10 cellular contexts compared by ENCODE assay signal in genomic region chr12:113239811-113240331, GRCh38. TPM values are rescaled to one million over a fixed set of nuclear protein-coding genes. Genes with fewer than 3 reads are reported as not detected.
DNase-seq lines count a peak whose midpoint lies in the region; ATAC-seq and TF ChIP-seq lines count a peak whose summit lies in the region.
"Had no signal": no experiment of that assay in that cellular context is flagged by ENCODE, and none has a peak within 500 bp of the region (broad histone marks: within the 10 kb centered on the region; RNA-seq: fewer than 3 reads in every experiment).

No MANE protein-coding gene starts in this region.

- H3K4me1 ChIP-seq in muscle layer of colon (ENCODE audit: insufficient read depth, low read length) = peaks cover 34% of the 10 kb centered on the region
- H3K4me1 ChIP-seq in tibial nerve = peaks cover 0 to 93% (median 55%) of the 10 kb centered on the region in 4 donors

- DNase-seq in DMS 273 (lab: John Stamatoyannopoulos, UW; ENCODE audit: unreplicated experiment) (peak; percentile 13), DMS 273 treated with DMSO at 0.1 percent for 48 hours (lab: John Stamatoyannopoulos, UW) (no peak), tibial nerve (ENCODE audit: low spot score in 2 of 2) (no peak), GM10266 (ENCODE audit: extremely low spot score) (no peak), NCI-H187 (lab: John Stamatoyannopoulos, UW) (no peak)
- DNase-seq: NCI-H1930, T-helper 1 cell had no signal

- H3K4me3 ChIP-seq in muscle layer of colon (ENCODE audit: low read depth in 1 of 2, low read length in 2 of 2) (no peak overlapping the region), tibial nerve (no peak overlapping the region)

- no peak for TF ChIP-seq EP300 in tibial nerve (IDR thresholded peaks at IDR 0.05)

- H3K36me3 ChIP-seq in muscle layer of colon (ENCODE audit: insufficient read depth, low read length) = peaks cover 12% of the 10 kb centered on the region
- peaks cover 0 to 20% (median 0%) of the 10 kb centered on the region in 3 donors for H3K36me3 ChIP-seq in tibial nerve

- no peak for TF ChIP-seq POLR2A in tibial nerve (IDR thresholded peaks at IDR 0.05)

- H3K9me3 ChIP-seq in muscle layer of colon (ENCODE audit: low read length) = no peaks in the 10 kb centered on the region
- H3K9me3 ChIP-seq in tibial nerve = no peaks in the 10 kb centered on the region

- H3K9ac ChIP-seq in muscle layer of colon (ENCODE audit: low read length) = no peak overlapping the region

- H3K27me3 ChIP-seq in muscle layer of colon (ENCODE audit: control insufficient read depth in 1 of 2, insufficient read depth in 2 of 2, low read length in 2 of 2) (no peaks in the 10 kb centered on the region), tibial nerve (no peaks in the 10 kb centered on the region)

- TF ChIP-seq CTCF in tibial nerve (IDR thresholded peaks at IDR 0.05) = no peak
- no peak for TF ChIP-seq CTCF in GM10266 (IDR thresholded peaks at IDR 0.05; ENCODE audit: control insufficient read depth, insufficient read depth, low read depth, missing control alignments)

- WGBS in tibial nerve, 2 donors = 38 to 49% methylated on average over 12 of the region's 12 CpGs

- H3K27ac ChIP-seq in cingulate gyrus (ENCODE audit: low read depth, low read length) (peak overlapping the region; percentile 1), muscle layer of colon (ENCODE audit: low read depth, low read length) (peak overlapping the region; percentile 12), tibial nerve (peak overlapping the region in 3 of 4 donors; percentile 49 to 69 (median 54))

- ATAC-seq in HG02678 (IDR thresholded peaks at IDR 0.05; ENCODE audit: unreplicated experiment) = no peak

RNA-seq across cellular contexts. Expression of gene TPCN1, which starts 18.6 kb away (rescaled TPM):
- total RNA-seq in tibial nerve = 10 to 100 TPM; 62.7 to 77.6 (median 69.8) TPM

RNA-seq across cellular contexts. Expression of gene RITA1, which starts 54.4 kb away (rescaled TPM):
- 10 to 100 TPM in 3 of 4 donors, 1 to 10 TPM in 1; 8.3 to 27.5 (median 14.1) TPM for total RNA-seq in tibial nerve

RNA-seq across cellular contexts. Expression of gene DDX54, which starts 54.6 kb away (rescaled TPM):
- total RNA-seq in tibial nerve = 100 to 1,000 TPM in 1 of 4 donors, 10 to 100 TPM in 3; 49.4 to 105 (median 83.0) TPM

Comparison
In these comparisons a context has a peak if more than half of its experiments do, and no peak if none do; other contexts are left out.
1. H3K27ac ChIP-seq: peak in every context shown above with its lines; median percentile 54 in tibial nerve; 12 in muscle layer of colon; 1 in cingulate gyrus.